ENCODE assay signal across 1 cellular context in genomic region chr1:211644653-211645052, GRCh38.
TF ChIP-seq lines count a peak whose summit lies in the region.

No MANE protein-coding gene starts in this region.

TF ChIP-seq in liver, 16 proteins besides CTCF, POLR2A, EP300 and RAD21 (continued from another document):
- TF ChIP-seq HNF4A (conservative IDR thresholded peaks at IDR 0.05): peak; percentile 70 to 80
- no peak for TF ChIP-seq NR2F2 (IDR thresholded peaks at IDR 0.05)
- TF ChIP-seq TAF1 (conservative IDR thresholded peaks at IDR 0.05): no peak
- peak in 1 of 2 donors; percentile 67 for TF ChIP-seq RXRA (IDR thresholded peaks at IDR 0.05)
- no peak for TF ChIP-seq GABPA (IDR thresholded peaks at IDR 0.05 in 1 of 2, conservative IDR thresholded peaks at IDR 0.05 in 1 of 2)
- no peak for TF ChIP-seq FOXA2 (IDR thresholded peaks at IDR 0.05)
